ENCODE assay signal across 11 cellular contexts in genomic region chr15:36831915-36832310, GRCh38.
DNase-seq lines count a peak whose midpoint lies in the region; ATAC-seq and TF ChIP-seq lines count a peak whose summit lies in the region.
"Had no signal": no experiment of that assay in that cellular context is flagged by ENCODE, and none has a peak within 500 bp of the region (broad histone marks: within the 10 kb centered on the region; RNA-seq: fewer than 3 reads in every experiment).

No MANE protein-coding gene starts in this region.

- peaks cover 30% of the 10 kb centered on the region for H3K4me1 Mint-ChIP-seq in mesothelial cell of epicardium
- H3K4me1 Mint-ChIP-seq in activated CD4-positive, alpha-beta T cell treated with anti-CD3 and anti-CD28 coated beads, Interleukin-2, amount 10 ng/mL, durations not matched to agents 24 days and 14 days = no peaks in the 10 kb centered on the region
- H3K4me1 Mint-ChIP-seq: activated CD4-positive, alpha-beta T cell treated with anti-CD3 and anti-CD28 coated beads, Interleukin-2, amount 10 ng/mL, durations not matched to agents 7 days and 5 days had no signal

- peaks cover 16% of the 10 kb centered on the region for H3K9me3 Mint-ChIP-seq in mesothelial cell of epicardium
- no peaks in the 10 kb centered on the region for H3K9me3 Mint-ChIP-seq in activated CD4-positive, alpha-beta T cell treated with anti-CD3 and anti-CD28 coated beads, Interleukin-2, amount 10 ng/mL, durations not matched to agents 24 days and 14 days
- H3K9me3 Mint-ChIP-seq: activated CD4-positive, alpha-beta T cell treated with anti-CD3 and anti-CD28 coated beads, Interleukin-2, amount 10 ng/mL, durations not matched to agents 7 days and 5 days had no signal

- no peaks in the 10 kb centered on the region for H3K27me3 Mint-ChIP-seq in mesothelial cell of epicardium (ENCODE audit: low read depth)
- no peaks in the 10 kb centered on the region for H3K27me3 Mint-ChIP-seq in activated CD4-positive, alpha-beta T cell treated with anti-CD3 and anti-CD28 coated beads, Interleukin-2, amount 10 ng/mL, durations not matched to agents 24 days and 14 days

- no peak for TF ChIP-seq CTCF in mesothelial cell of epicardium (IDR thresholded peaks at IDR 0.05; ENCODE audit: unreplicated experiment)

- peaks cover 23% of the 10 kb centered on the region for H3K36me3 Mint-ChIP-seq in mesothelial cell of epicardium
- no peaks in the 10 kb centered on the region for H3K36me3 Mint-ChIP-seq in activated CD4-positive, alpha-beta T cell treated with anti-CD3 and anti-CD28 coated beads, Interleukin-2, amount 10 ng/mL, durations not matched to agents 24 days and 14 days (ENCODE audit: low read depth)

- intact Hi-C loops in activated CD4-positive, alpha-beta T cell treated with anti-CD3 and anti-CD28 coated beads, Interleukin-2, amount 10 ng/mL, durations not matched to agents 24 days and 14 days (cut with micrococcal nuclease) = no loop called here
- intact Hi-C loops in left ventricle myocardium superior (cut with micrococcal nuclease) = no loop called here

- DNase-seq in NCI-H1417 (lab: John Stamatoyannopoulos, UW) = peak; percentile 25 to 81 (median 31)
- DNase-seq in NCI-H1417 treated with DMSO at 0.1 percent for 48 hours (lab: John Stamatoyannopoulos, UW) = no peak
- peak; percentile 49 to 59 for DNase-seq in NCI-H446 (lab: John Stamatoyannopoulos, UW)
- no peak for DNase-seq in mesothelial cell of epicardium (ENCODE audit: low spot score in 2 of 2, unreplicated experiment in 2 of 2)
- no peak for DNase-seq in activated CD4-positive, alpha-beta T cell treated with anti-CD3 and anti-CD28 coated beads, Interleukin-2, amount 10 ng/mL, durations not matched to agents 24 days and 14 days
- DNase-seq in left ventricle myocardium superior = no peak
- DNase-seq in NCI-H524 treated with DMSO at 0.1 percent for 48 hours (lab: John Stamatoyannopoulos, UW) = no peak
- DNase-seq: activated CD4-positive, alpha-beta T cell treated with anti-CD3 and anti-CD28 coated beads, Interleukin-2, amount 10 ng/mL, durations not matched to agents 7 days and 5 days; anterior cingulate cortex; stimulated activated CD4-positive, alpha-beta T cell treated with anti-CD3 and anti-CD28 coated beads, Interleukin-2, amount 100 ng/mL, for 24 hours had no signal

- ATAC-seq in HG02870 (IDR thresholded peaks at IDR 0.05; ENCODE audit: unreplicated experiment) (peak; percentile 16), left ventricle myocardium superior (no peak)

- no peak overlapping the region for H3K4me3 Mint-ChIP-seq in mesothelial cell of epicardium
- H3K4me3 Mint-ChIP-seq in activated CD4-positive, alpha-beta T cell treated with anti-CD3 and anti-CD28 coated beads, Interleukin-2, amount 10 ng/mL, durations not matched to agents 24 days and 14 days = no peak overlapping the region
- H3K4me3 Mint-ChIP-seq: activated CD4-positive, alpha-beta T cell treated with anti-CD3 and anti-CD28 coated beads, Interleukin-2, amount 10 ng/mL, durations not matched to agents 7 days and 5 days had no signal

- peak overlapping the region; percentile 74 for H3K27ac Mint-ChIP-seq in mesothelial cell of epicardium
- no peak overlapping the region for H3K27ac Mint-ChIP-seq in activated CD4-positive, alpha-beta T cell treated with anti-CD3 and anti-CD28 coated beads, Interleukin-2, amount 10 ng/mL, durations not matched to agents 24 days and 14 days
- H3K27ac Mint-ChIP-seq: activated CD4-positive, alpha-beta T cell treated with anti-CD3 and anti-CD28 coated beads, Interleukin-2, amount 10 ng/mL, durations not matched to agents 7 days and 5 days had no signal

Comparison
In these comparisons a context has a peak if more than half of its experiments do, and no peak if none do; other contexts are left out.
1. DNase-seq: peak in NCI-H1417 (3 of 3) and NCI-H446 (2 of 2); none in NCI-H1417 treated with DMSO at 0.1 percent for 48 hours (single experiment), mesothelial cell of epicardium (0 of 2), activated CD4-positive, alpha-beta T cell treated with anti-CD3 and anti-CD28 coated beads, Interleukin-2, amount 10 ng/mL, durations not matched to agents 24 days and 14 days (single experiment), left ventricle myocardium superior (single experiment) and NCI-H524 treated with DMSO at 0.1 percent for 48 hours (single experiment).